In the genomic region with DNA sequence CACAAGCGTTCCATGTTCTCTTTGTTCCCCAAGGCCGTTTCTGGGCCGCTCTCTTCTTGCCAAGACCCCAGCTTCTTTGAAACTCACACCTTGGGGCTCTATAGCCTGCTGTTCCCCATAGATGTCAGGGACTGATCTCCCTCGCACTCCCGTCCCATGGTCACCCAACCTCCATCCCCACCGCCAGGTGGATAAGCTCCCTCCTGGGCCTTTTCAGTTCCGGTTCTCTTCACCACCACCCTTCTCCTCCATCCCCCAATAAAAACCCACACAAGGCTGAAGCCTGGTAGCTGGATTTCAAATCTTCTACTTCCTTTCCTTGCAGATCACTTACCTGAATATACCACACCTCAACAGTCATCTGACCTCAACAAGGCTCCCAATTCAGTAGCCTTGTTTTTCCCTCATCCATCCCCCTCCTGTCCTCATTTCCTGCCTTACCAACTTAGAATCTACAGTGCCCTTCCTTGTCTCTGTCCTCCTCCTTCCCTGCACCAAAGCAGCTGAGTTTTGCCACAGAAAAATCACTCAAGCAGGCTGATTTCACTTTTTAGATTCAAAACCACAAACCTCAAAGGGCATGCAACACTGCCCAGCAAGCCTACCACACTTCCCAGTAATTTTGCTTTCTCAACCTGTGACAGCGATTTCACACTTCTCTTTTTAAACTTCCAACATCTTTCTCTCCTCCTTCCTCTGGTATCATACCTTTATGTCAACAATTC, we compare ENCODE assay signal across 1 cellular context.
TF ChIP-seq lines count a peak whose summit lies in the region.

No MANE protein-coding gene starts in this region.

TF ChIP-seq in K562, 482 proteins besides CTCF, POLR2A, EP300 and RAD21 (continued from another document):
- TF ChIP-seq C11orf30 (IDR thresholded peaks at IDR 0.05; ENCODE audit: low read depth) (no peak), HDAC1 (IDR thresholded peaks at IDR 0.05) (0 out of 4 replicates have a peak, but pooled peaks of 1 of the 2 experiments have one; percentile 42), EGR1 (conservative IDR thresholded peaks at IDR 0.05) (no peak), RBM39 (optimal IDR thresholded peaks at IDR 0.05; ENCODE audit: low read depth, low read length) (no peak), ZNF316 (IDR thresholded peaks at IDR 0.05) (no peak), MAFF (IDR thresholded peaks at IDR 0.05; ENCODE audit: low read length) (no peak), CEBPG (CRISPR knock-in tag; IDR thresholded peaks at IDR 0.05) (0 out of 2 replicates have a peak, but pooled peaks have one; percentile 7), CEBPG (tag; conservative IDR thresholded peaks at IDR 0.05 in 1 of 2, IDR thresholded peaks at IDR 0.05 in 1 of 2) (no peak), KDM1A (IDR thresholded peaks at IDR 0.05) (peak; percentile 45 to 46; a peak in 2 of 4 replicates), SMC3 (conservative IDR thresholded peaks at IDR 0.05; ENCODE audit: insufficient read depth, low read depth, low read length) (no peak), GATAD2B (IDR thresholded peaks at IDR 0.05; ENCODE audit: borderline replicate concordance) (no peak), HMGN3 (IDR thresholded peaks at IDR 0.05; ENCODE audit: borderline replicate concordance, extremely low read depth, insufficient read length, low read depth, low read length) (no peak)
- TF ChIP-seq, protein P1, sequence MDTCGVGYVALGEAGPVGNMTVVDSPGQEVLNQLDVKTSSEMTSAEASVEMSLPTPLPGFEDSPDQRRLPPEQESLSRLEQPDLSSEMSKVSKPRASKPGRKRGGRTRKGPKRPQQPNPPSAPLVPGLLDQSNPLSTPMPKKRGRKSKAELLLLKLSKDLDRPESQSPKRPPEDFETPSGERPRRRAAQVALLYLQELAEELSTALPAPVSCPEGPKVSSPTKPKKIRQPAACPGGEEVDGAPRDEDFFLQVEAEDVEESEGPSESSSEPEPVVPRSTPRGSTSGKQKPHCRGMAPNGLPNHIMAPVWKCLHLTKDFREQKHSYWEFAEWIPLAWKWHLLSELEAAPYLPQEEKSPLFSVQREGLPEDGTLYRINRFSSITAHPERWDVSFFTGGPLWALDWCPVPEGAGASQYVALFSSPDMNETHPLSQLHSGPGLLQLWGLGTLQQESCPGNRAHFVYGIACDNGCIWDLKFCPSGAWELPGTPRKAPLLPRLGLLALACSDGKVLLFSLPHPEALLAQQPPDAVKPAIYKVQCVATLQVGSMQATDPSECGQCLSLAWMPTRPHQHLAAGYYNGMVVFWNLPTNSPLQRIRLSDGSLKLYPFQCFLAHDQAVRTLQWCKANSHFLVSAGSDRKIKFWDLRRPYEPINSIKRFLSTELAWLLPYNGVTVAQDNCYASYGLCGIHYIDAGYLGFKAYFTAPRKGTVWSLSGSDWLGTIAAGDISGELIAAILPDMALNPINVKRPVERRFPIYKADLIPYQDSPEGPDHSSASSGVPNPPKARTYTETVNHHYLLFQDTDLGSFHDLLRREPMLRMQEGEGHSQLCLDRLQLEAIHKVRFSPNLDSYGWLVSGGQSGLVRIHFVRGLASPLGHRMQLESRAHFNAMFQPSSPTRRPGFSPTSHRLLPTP (IDR thresholded peaks at IDR 0.05; ENCODE audit: borderline replicate concordance, extremely low read depth, insufficient read length): no peak
